ENCODE assay signal across 10 cellular contexts in genomic region chr3:130905551-130905950, GRCh38. TPM values are rescaled to one million over a fixed set of nuclear protein-coding genes. Genes with fewer than 3 reads are reported as not detected.
DNase-seq lines count a peak whose midpoint lies in the region.
"Had no signal": no experiment of that assay in that cellular context is flagged by ENCODE, and none has a peak within 500 bp of the region (broad histone marks: within the 10 kb centered on the region; RNA-seq: fewer than 3 reads in every experiment).

No MANE protein-coding gene starts in this region.

- DNase-seq in A172 (ENCODE audit: low spot score) (peak; percentile 8), GM03348 (ENCODE audit: low spot score) (peak; percentile 15), NCI-H2196 treated with DMSO at 0.1 percent for 48 hours (lab: John Stamatoyannopoulos, UW; ENCODE audit: unreplicated experiment) (peak; percentile 17), fibroblast of the conjunctiva (ENCODE audit: low read depth) (peak; percentile 34), NCI-H2029 (lab: John Stamatoyannopoulos, UW) (no peak), SKM-1 (lab: John Stamatoyannopoulos, UW; ENCODE audit: unreplicated experiment) (no peak), OCI-M1 (lab: John Stamatoyannopoulos, UW) (no peak), DMS79 (lab: John Stamatoyannopoulos, UW) (no peak)
- DNase-seq: NCI-H1694 treated with DMSO at 0.1 percent for 48 hours; stimulated activated CD4-positive, alpha-beta T cell treated with anti-CD3 and anti-CD28 coated beads, Interleukin-4, amount 100 ng/mL, for 1 hour had no signal

RNA-seq across cellular contexts. Expression of gene ATP2C1, which starts 11.7 kb away (rescaled TPM):
- total RNA-seq in A172 (2014; rRNA removed; shearing (Covaris generic)), result 68.9 and 112 TPM in 2 replicates

Comparison
In these comparisons a context has a peak if more than half of its experiments do, and no peak if none do; other contexts are left out.
1. DNase-seq: peak in A172 (single experiment), GM03348 (single experiment), NCI-H2196 treated with DMSO at 0.1 percent for 48 hours (single experiment) and fibroblast of the conjunctiva (single experiment); none in NCI-H2029 (single experiment), SKM-1 (single experiment), OCI-M1 (single experiment) and DMS79 (single experiment).